7 cellular contexts compared by ENCODE assay signal in the genomic region with DNA sequence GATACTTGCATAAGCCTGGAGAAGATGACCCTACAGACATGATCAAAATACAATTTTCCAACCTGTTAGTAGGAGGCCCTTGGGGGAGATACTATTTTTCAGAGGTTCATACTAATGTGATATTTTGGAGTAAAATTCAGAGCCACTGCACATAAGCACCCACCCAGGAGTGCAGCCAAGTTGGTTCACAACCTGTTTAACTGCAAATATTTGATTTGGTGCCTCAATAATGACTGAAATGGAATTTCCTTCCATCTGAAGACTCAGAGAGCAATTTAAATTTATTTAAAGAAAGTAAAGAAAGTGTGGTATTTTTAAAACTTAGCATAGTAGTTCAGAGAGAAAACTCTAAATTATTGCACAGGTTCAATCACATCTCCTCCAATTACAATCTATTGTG.
"Had no signal": no experiment of that assay in that cellular context is flagged by ENCODE, and none has a peak within 500 bp of the region (broad histone marks: within the 10 kb centered on the region; RNA-seq: fewer than 3 reads in every experiment).

No MANE protein-coding gene starts in this region.

- H3K4me1 Mint-ChIP-seq: IgD-negative memory B cell had no signal

- H3K36me3 Mint-ChIP-seq: IgD-negative memory B cell had no signal

- FAIRE-seq: HepG2, HTR-8/SVneo, K562 had no signal

- H3K4me3 Mint-ChIP-seq: IgD-negative memory B cell had no signal

- H3K4me3 ChIP-seq: K562 had no signal

- H3K27ac Mint-ChIP-seq: IgD-negative memory B cell had no signal

- DNase-seq: IMR-90, KBM-7 had no signal

- ATAC-seq: HepG2, K562 had no signal

- H3K27ac ChIP-seq: HL-60 had no signal
